8 cellular contexts compared by ENCODE assay signal in genomic region chr19:12736854-12737665, GRCh38. TPM values are rescaled to one million over a fixed set of nuclear protein-coding genes. Genes with fewer than 3 reads are reported as not detected.
DNase-seq lines count a peak whose midpoint lies in the region; ATAC-seq and TF ChIP-seq lines count a peak whose summit lies in the region.

Gene GET3, plus strand, starts transcription at chr19:12737497. Its CDS starts 9 bp downstream, at chr19:12737506.

- DNase-seq in BJ (ENCODE audit: low read depth) (peak; percentile 100), GM19240 (ENCODE audit: insufficient read length, low spot score) (peak; percentile 98), NCI-H526 (lab: John Stamatoyannopoulos, UW) (peak; percentile 97 to 100), left lobe of liver (ENCODE audit: low spot score) (peak; percentile 94)
- DNase-seq in activated CD4-positive, alpha-beta T cell treated with anti-CD3 and anti-CD28 coated beads, Interleukin-2, amount 10 ng/mL, durations not matched to agents 7 days and 5 days: peak; percentile 89
- peak; percentile 67 for DNase-seq in stimulated activated CD4-positive, alpha-beta T cell treated with anti-CD3 and anti-CD28 coated beads, Interleukin-2, amount 100 ng/mL, for 4 hours (ENCODE audit: low read depth)

- peak within 1 kb of the TSS; percentile 87 for H3K4me3 ChIP-seq in BJ (ENCODE audit: low read depth, low read length)

- H3K27me3 ChIP-seq in BJ (ENCODE audit: control insufficient read depth, insufficient read depth, low read length): no peaks in the 10 kb centered on the region

- H3K36me3 Mint-ChIP-seq in activated CD4-positive, alpha-beta T cell treated with anti-CD3 and anti-CD28 coated beads, Interleukin-2, amount 10 ng/mL, durations not matched to agents 7 days and 5 days (ENCODE audit: low read depth): peaks cover 27% of the 10 kb centered on the region
- peaks cover 73% of the 10 kb centered on the region for H3K36me3 Mint-ChIP-seq in dendritic cell treated with granulocyte-macrophage colony-stimulating factor and Interleukin-4, amounts not matched to agents 40 ng/mL and 50 ng/mL, for 4 days (ENCODE audit: low read depth)

- H3K9me3 Mint-ChIP-seq in activated CD4-positive, alpha-beta T cell treated with anti-CD3 and anti-CD28 coated beads, Interleukin-2, amount 10 ng/mL, durations not matched to agents 7 days and 5 days: no peaks in the 10 kb centered on the region
- H3K9me3 Mint-ChIP-seq in dendritic cell treated with granulocyte-macrophage colony-stimulating factor and Interleukin-4, amounts not matched to agents 40 ng/mL and 50 ng/mL, for 4 days: no peaks in the 10 kb centered on the region

- peak within 1 kb of the TSS; percentile 99 for H3K4me3 Mint-ChIP-seq in activated CD4-positive, alpha-beta T cell treated with anti-CD3 and anti-CD28 coated beads, Interleukin-2, amount 10 ng/mL, durations not matched to agents 7 days and 5 days
- peak within 1 kb of the TSS; percentile 99 for H3K4me3 Mint-ChIP-seq in dendritic cell treated with granulocyte-macrophage colony-stimulating factor and Interleukin-4, amounts not matched to agents 40 ng/mL and 50 ng/mL, for 4 days

- intact Hi-C loops in dendritic cell treated with granulocyte-macrophage colony-stimulating factor and Interleukin-4, amounts not matched to agents 40 ng/mL and 50 ng/mL, for 4 days (cut with micrococcal nuclease): no loop called here

- no peaks in the 10 kb centered on the region for H3K27me3 Mint-ChIP-seq in activated CD4-positive, alpha-beta T cell treated with anti-CD3 and anti-CD28 coated beads, Interleukin-2, amount 10 ng/mL, durations not matched to agents 7 days and 5 days
- no peaks in the 10 kb centered on the region for H3K27me3 Mint-ChIP-seq in dendritic cell treated with granulocyte-macrophage colony-stimulating factor and Interleukin-4, amounts not matched to agents 40 ng/mL and 50 ng/mL, for 4 days

- peak within 1 kb of the TSS; percentile 94 for H3K27ac Mint-ChIP-seq in activated CD4-positive, alpha-beta T cell treated with anti-CD3 and anti-CD28 coated beads, Interleukin-2, amount 10 ng/mL, durations not matched to agents 7 days and 5 days
- peak within 1 kb of the TSS; percentile 92 for H3K27ac Mint-ChIP-seq in dendritic cell treated with granulocyte-macrophage colony-stimulating factor and Interleukin-4, amounts not matched to agents 40 ng/mL and 50 ng/mL, for 4 days

- no peak for TF ChIP-seq CTCF in BJ (IDR thresholded peaks at IDR 0.05; ENCODE audit: insufficient read depth, low read depth, low read length)

- H3K36me3 ChIP-seq in BJ (ENCODE audit: control insufficient read depth, insufficient read depth, low read length): peaks cover 4% of the 10 kb centered on the region

- POLR2A ChIA-PET in BJ (lab: Charles Lee): no interaction called here
- POLR2A ChIA-PET in activated CD4-positive, alpha-beta T cell treated with anti-CD3 and anti-CD28 coated beads, Interleukin-2, amount 10 ng/mL, durations not matched to agents 7 days and 5 days (lab: Charles Lee): interaction anchor here (0.5 to 0.8 kb wide), 4 partner anchors 56 to 1126 kb away, joined by 3 to 5 read pairs (median 4); partner anchors contain the start of gene RNASEH2A

- ATAC-seq in HG03460 (IDR thresholded peaks at IDR 0.05; ENCODE audit: unreplicated experiment) (peak; percentile 67), left lobe of liver (peak; percentile 75)

- H3K4me1 Mint-ChIP-seq in activated CD4-positive, alpha-beta T cell treated with anti-CD3 and anti-CD28 coated beads, Interleukin-2, amount 10 ng/mL, durations not matched to agents 7 days and 5 days: peaks cover 40% of the 10 kb centered on the region
- H3K4me1 Mint-ChIP-seq in dendritic cell treated with granulocyte-macrophage colony-stimulating factor and Interleukin-4, amounts not matched to agents 40 ng/mL and 50 ng/mL, for 4 days (ENCODE audit: low read depth): peaks cover 45% of the 10 kb centered on the region

- CTCF ChIA-PET in BJ (lab: Yijun Ruan, JAX): interaction anchor here (1.2 to 4.5 kb wide), 3 partner anchors 20 to 29 kb away, joined by 3 to 27 read pairs (median 9); no protein-coding TSS in a partner anchor
- CTCF ChIA-PET in activated CD4-positive, alpha-beta T cell treated with anti-CD3 and anti-CD28 coated beads, Interleukin-2, amount 10 ng/mL, durations not matched to agents 7 days and 5 days (lab: Charles Lee): interaction anchor here (0.6 to 2.0 kb wide), 7 partner anchors 10 to 28 kb away, joined by 3 to 8 read pairs (median 4); no protein-coding TSS in a partner anchor

RNA-seq across cellular contexts. Expression of gene GET3, which starts in this region (rescaled TPM):
- polyA plus RNA-seq in BJ (2011; rRNA removed): 163 and 250 TPM in 2 replicates
- polyA minus RNA-seq in BJ (2011; rRNA and poly(A)+ RNA removed): 47.3 and 112 TPM in 2 replicates
- 10 to 100 TPM; 67.2 to 68.3 TPM for total RNA-seq in activated CD4-positive, alpha-beta T cell treated with anti-CD3 and anti-CD28 coated beads, Interleukin-2, amount 10 ng/mL, durations not matched to agents 7 days and 5 days
- 23.0 TPM for total RNA-seq in left lobe of liver

Comparison
In these comparisons a context has a peak if more than half of its experiments do, and no peak if none do; other contexts are left out.
1. Peak in every context shown above with its lines: DNase-seq, ATAC-seq and H3K4me3 ChIP-seq.